In genomic region chr6:159726918-159727716, GRCh38 we compare ENCODE assay signal across 1 cellular context.
TF ChIP-seq lines count a peak whose summit lies in the region.

TSS of gene WTAP (plus strand) at chr6:159727506. CDS start at chr6:159736266, 8,760 bp downstream.

TF ChIP-seq in GM23338, 12 proteins besides CTCF, POLR2A, EP300 and RAD21:
- peak; percentile 27 for TF ChIP-seq REST (IDR thresholded peaks at IDR 0.05; ENCODE audit: unreplicated experiment)
- no peak for TF ChIP-seq NANOG (IDR thresholded peaks at IDR 0.05; ENCODE audit: borderline replicate concordance)
- TF ChIP-seq ETS1 (IDR thresholded peaks at IDR 0.05), result peak; percentile 76
- TF ChIP-seq JUNB (IDR thresholded peaks at IDR 0.05; ENCODE audit: unreplicated experiment), result no peak
- TF ChIP-seq ZNF462 (CRISPR knock-in tag; IDR thresholded peaks at IDR 0.05), result no peak
- no peak for TF ChIP-seq ZNF331 (CRISPR knock-in tag; IDR thresholded peaks at IDR 0.05; ENCODE audit: low read depth)
- no peak for TF ChIP-seq STAT1 (IDR thresholded peaks at IDR 0.05; ENCODE audit: unreplicated experiment)
- TF ChIP-seq CREB1 (CRISPR knock-in tag; IDR thresholded peaks at IDR 0.05; ENCODE audit: low read depth), result peak; percentile 93
- TF ChIP-seq EZH2 (IDR thresholded peaks at IDR 0.05; ENCODE audit: low read depth, unreplicated experiment), result no peak
- no peak for TF ChIP-seq EZH2phosphoT487 (IDR thresholded peaks at IDR 0.05; ENCODE audit: unreplicated experiment)
- no peak for TF ChIP-seq ZNF114 (CRISPR knock-in tag; IDR thresholded peaks at IDR 0.05)
- TF ChIP-seq POLR2AphosphoS5 (IDR thresholded peaks at IDR 0.05; ENCODE audit: low read depth), result peak; percentile 87
